Comparison of ENCODE assay signal across 16 cellular contexts in genomic region chr11:1566381-1567051, GRCh38. TPM values are rescaled to one million over a fixed set of nuclear protein-coding genes. Genes with fewer than 3 reads are reported as not detected.
DNase-seq lines count a peak whose midpoint lies in the region; ATAC-seq and TF ChIP-seq lines count a peak whose summit lies in the region.
"Had no signal": no experiment of that assay in that cellular context is flagged by ENCODE, and none has a peak within 500 bp of the region (broad histone marks: within the 10 kb centered on the region; RNA-seq: fewer than 3 reads in every experiment).

No MANE protein-coding gene starts in this region.

- no peaks in the 10 kb centered on the region for H4K20me1 ChIP-seq in Loucy (ENCODE audit: insufficient read depth, low read length, poor library complexity, severe bottlenecking)

- no peak overlapping the region for H3K9ac ChIP-seq in Loucy (ENCODE audit: low read depth, low read length, poor library complexity, severe bottlenecking)
- no peak overlapping the region for H3K9ac ChIP-seq in colonic mucosa (ENCODE audit: low read depth in 2 of 2, low read length in 2 of 2)
- H3K9ac ChIP-seq: BLaER1 treated with 17β-estradiol and CSF1 and Interleukin-3, amounts not matched to agents 10 nM and 100 nM had no signal

- H3K27ac ChIP-seq in colonic mucosa = no peak overlapping the region
- H3K27ac ChIP-seq: BLaER1 treated with 17β-estradiol and CSF1 and Interleukin-3, amounts not matched to agents 10 nM and 100 nM; upper lobe of left lung had no signal

- H3K9me2 ChIP-seq in Loucy (replicated peaks; ENCODE audit: low read depth, low read length) = no peaks in the 10 kb centered on the region

- no peak overlapping the region for H3K4me3 ChIP-seq in Loucy (ENCODE audit: low read length, poor library complexity, severe bottlenecking)
- H3K4me3 ChIP-seq in retinal pigment epithelial cell (ENCODE audit: low read length) = no peak overlapping the region
- no peak overlapping the region for H3K4me3 ChIP-seq in colonic mucosa
- H3K4me3 ChIP-seq: BLaER1 treated with 17β-estradiol and CSF1 and Interleukin-3, amounts not matched to agents 10 nM and 100 nM; body of pancreas; upper lobe of left lung had no signal

- TF ChIP-seq CTCF in GM12872 (IDR thresholded peaks at IDR 0.05; ENCODE audit: insufficient read depth, low read depth, low read length) = peak; percentile 36; the same call in 1 of the 3 replicates
- TF ChIP-seq CTCF in Loucy (conservative IDR thresholded peaks at IDR 0.05; ENCODE audit: low read length) = peak; percentile 27
- peak; percentile 29 for TF ChIP-seq CTCF in retinal pigment epithelial cell (conservative IDR thresholded peaks at IDR 0.05; ENCODE audit: low read depth, low read length)
- TF ChIP-seq CTCF in colonic mucosa (IDR thresholded peaks at IDR 0.05) = no peak

- ATAC-seq in activated CD4-positive, CD25-positive, alpha-beta regulatory T cell treated with anti-CD3 and anti-CD28 coated beads, Interleukin-2, amount 50 U/mL, for 24 hours = no peak
- ATAC-seq: body of pancreas, left cardiac atrium had no signal

- H3K4me2 ChIP-seq in Loucy (ENCODE audit: low read depth, low read length, poor library complexity, severe bottlenecking) = no peak overlapping the region
- H3K4me2 ChIP-seq: BLaER1 treated with 17β-estradiol and CSF1 and Interleukin-3, amounts not matched to agents 10 nM and 100 nM had no signal

- intact Hi-C loops in colonic mucosa (cut with DNase I) = no loop called here

- H3K36me3 ChIP-seq in Loucy (ENCODE audit: insufficient read depth, low read length) (no peaks in the 10 kb centered on the region), colonic mucosa (no peaks in the 10 kb centered on the region)

- no peaks in the 10 kb centered on the region for H3K4me1 ChIP-seq in Loucy (ENCODE audit: insufficient read depth, low read length, poor library complexity, severe bottlenecking)
- H3K4me1 ChIP-seq in colonic mucosa = peaks cover 7% of the 10 kb centered on the region

- H3K9me3 ChIP-seq in Loucy (ENCODE audit: insufficient read depth, low read depth, low read length) (no peaks in the 10 kb centered on the region), colonic mucosa (no peaks in the 10 kb centered on the region)
- H3K9me3 ChIP-seq: BLaER1 treated with 17β-estradiol and CSF1 and Interleukin-3, amounts not matched to agents 10 nM and 100 nM; body of pancreas; upper lobe of left lung had no signal

- H3K79me2 ChIP-seq in Loucy (ENCODE audit: insufficient read depth, low read length) = no peaks in the 10 kb centered on the region

- no peak overlapping the region for H2AFZ ChIP-seq in Loucy (ENCODE audit: low read length)

- H3F3A ChIP-seq in Loucy (ENCODE audit: low read depth) = no peaks in the 10 kb centered on the region

- DNase-seq in ecto neural progenitor cell (ENCODE audit: low spot score) = peak; percentile 44
- no peak for DNase-seq in retinal pigment epithelial cell (ENCODE audit: low read depth)
- no peak for DNase-seq in colonic mucosa
- DNase-seq in activated gamma-delta T cell (lab: John Stamatoyannopoulos, UW) = no peak
- DNase-seq in NOMO-1 treated with dmso at 0.1 percent for 144 hours (lab: John Stamatoyannopoulos, UW; ENCODE audit: unreplicated experiment) = no peak
- DNase-seq: GOT3; left cardiac atrium; NCI-H2029 treated with DMSO at 0.1 percent for 48 hours; NK-92 treated with Interleukin-12 subunit alpha and Interleukin-12 subunit beta, amount 100 ng/mL, for 24 hours had no signal

- H3K27me3 ChIP-seq in Loucy (ENCODE audit: insufficient read depth, low read length, poor library complexity, severe bottlenecking) = no peaks in the 10 kb centered on the region
- no peaks in the 10 kb centered on the region for H3K27me3 ChIP-seq in colonic mucosa
- H3K27me3 ChIP-seq: body of pancreas had no signal

RNA-seq across cellular contexts. Expression of gene DUSP8, which starts 5.6 kb away (rescaled TPM):
- 10 to 100 TPM; 21.8 to 33.9 TPM for total RNA-seq in colonic mucosa

RNA-seq across cellular contexts. Expression of gene KRTAP5-1, which starts 18.6 kb away (rescaled TPM):
- total RNA-seq in colonic mucosa = not detected
- total RNA-seq: body of pancreas, left cardiac atrium, M059J, upper lobe of left lung had no signal

RNA-seq across cellular contexts. Expression of gene KRTAP5-2, which starts 31.6 kb away (rescaled TPM):
- not detected for total RNA-seq in colonic mucosa
- total RNA-seq: body of pancreas, left cardiac atrium, M059J, upper lobe of left lung had no signal

RNA-seq across cellular contexts. Expression of gene KRTAP5-3, which starts 41.7 kb away (rescaled TPM):
- not detected for total RNA-seq in colonic mucosa
- total RNA-seq: body of pancreas, left cardiac atrium, M059J, upper lobe of left lung had no signal

RNA-seq across cellular contexts. Expression of gene KRTAP5-4, which starts 55.4 kb away (rescaled TPM):
- total RNA-seq in colonic mucosa = not detected
- total RNA-seq: body of pancreas, left cardiac atrium, M059J, upper lobe of left lung had no signal
